In genomic region chr1:10867138-10867721, GRCh38 we compare ENCODE assay signal across 8 cellular contexts.
DNase-seq lines count a peak whose midpoint lies in the region; ATAC-seq and TF ChIP-seq lines count a peak whose summit lies in the region.

No MANE protein-coding gene starts in this region.

- H3K4me3 Mint-ChIP-seq in CD4-positive, alpha-beta memory T cell: peak overlapping the region in 4 of 8 donors; percentile 32 to 80 (median 67)

- POLR2A ChIA-PET in CD4-positive, alpha-beta memory T cell (lab: Charles Lee; ENCODE audit: partially characterized antibody): interaction anchor here (0.7 to 2.7 kb wide), 3 partner anchors 357 to 372 kb away, joined by 3 to 10 read pairs (median 7); no protein-coding TSS in a partner anchor
- POLR2A ChIA-PET in HEK293 (lab: Yijun Ruan, JAX): interaction anchor here (0.5 to 0.7 kb wide), 3 partner anchors 24 to 896 kb away, joined by 3 read pairs; no protein-coding TSS in a partner anchor

- no peaks in the 10 kb centered on the region for H3K9me3 ChIP-seq in CD4-positive, alpha-beta memory T cell (ENCODE audit: control insufficient read depth in 1 of 2, low read length in 2 of 2)
- no peaks in the 10 kb centered on the region for H3K9me3 ChIP-seq in HEK293 (ENCODE audit: control insufficient read depth, insufficient read depth, low read depth, low read length)
- H3K9me3 ChIP-seq in upper lobe of right lung: no peaks in the 10 kb centered on the region

- H3K4me1 Mint-ChIP-seq in CD4-positive, alpha-beta memory T cell: peaks cover 4 to 18% (median 12%) of the 10 kb centered on the region in 4 donors

- intact Hi-C loops in CD4-positive, alpha-beta memory T cell (cut with micrococcal nuclease): loop anchor here (1.0 to 2.0 kb wide), 5 partner anchors 74 to 436 kb away; partner anchors contain the start of gene CENPS
- intact Hi-C loops in posterior cingulate gyrus (cut with DNase I): loop anchor here (1.0 to 5.0 kb wide), 4 partner anchors 175 to 372 kb away; no protein-coding TSS in a partner anchor
- intact Hi-C loops in upper lobe of right lung (cut with DNase I): loop anchor here (10.0 kb wide), 1 partner anchor 362 kb away; no protein-coding TSS in a partner anchor

- H3K9me3 Mint-ChIP-seq in CD4-positive, alpha-beta memory T cell: no peaks in the 10 kb centered on the region

- peaks cover 13% of the 10 kb centered on the region for H3K4me1 ChIP-seq in CD4-positive, alpha-beta memory T cell (ENCODE audit: insufficient read depth, low read length)
- H3K4me1 ChIP-seq in HEK293 (ENCODE audit: control insufficient read depth, insufficient read depth, low read length) (no peaks in the 10 kb centered on the region), upper lobe of right lung (peaks cover 11% of the 10 kb centered on the region)

- peak overlapping the region in 1 of 2 donors; percentile 34 for H3K4me3 ChIP-seq in CD4-positive, alpha-beta memory T cell (ENCODE audit: low read length in 2 of 2)
- peak overlapping the region; percentile 45 for H3K4me3 ChIP-seq in HEK293 (ENCODE audit: low read depth, low read length)
- H3K4me3 ChIP-seq in upper lobe of right lung: peak overlapping the region; percentile 32

- peaks cover 26 to 55% of the 10 kb centered on the region in 2 donors for H3K27me3 Mint-ChIP-seq in CD4-positive, alpha-beta memory T cell

- ATAC-seq in upper lobe of right lung: peak; percentile 94
- ATAC-seq in GM21723 (IDR thresholded peaks at IDR 0.05; ENCODE audit: unreplicated experiment): no peak

- peaks cover 25% of the 10 kb centered on the region for H3K27me3 ChIP-seq in CD4-positive, alpha-beta memory T cell (ENCODE audit: insufficient read depth, low read length)
- H3K27me3 ChIP-seq in upper lobe of right lung: peaks cover 29% of the 10 kb centered on the region

- H3K27ac Mint-ChIP-seq in CD4-positive, alpha-beta memory T cell: peak overlapping the region in 1 of 7 donors; percentile 29

- CTCF ChIA-PET in CD4-positive, alpha-beta memory T cell (lab: Charles Lee; ENCODE audit: partially characterized antibody): interaction anchor here (0.5 to 4.9 kb wide), 5 partner anchors 305 to 372 kb away, joined by 3 to 45 read pairs (median 5); no protein-coding TSS in a partner anchor
- CTCF ChIA-PET in HEK293 (lab: Yijun Ruan, JAX): interaction anchor here (0.5 to 1.4 kb wide), 22 partner anchors 10 to 438 kb away, joined by 3 to 8 read pairs (median 4); no protein-coding TSS in a partner anchor

- H3K27ac ChIP-seq in CD4-positive, alpha-beta memory T cell (ENCODE audit: low read depth, low read length): no peak overlapping the region
- H3K27ac ChIP-seq in HEK293 (ENCODE audit: extremely low read depth, low read depth, low read length) (0 out of 2 replicates have a peak overlapping the region, but pooled peaks have one; percentile 24), upper lobe of right lung (no peak overlapping the region)

- H3K36me3 Mint-ChIP-seq in CD4-positive, alpha-beta memory T cell: no peaks in the 10 kb centered on the region

- H3K36me3 ChIP-seq in CD4-positive, alpha-beta memory T cell (ENCODE audit: insufficient read depth, low read length): no peaks in the 10 kb centered on the region
- H3K36me3 ChIP-seq in HEK293 (ENCODE audit: control insufficient read depth in 2 of 2, insufficient read depth in 1 of 2, low read length in 2 of 2): no peaks in the 10 kb centered on the region
- H3K36me3 ChIP-seq in upper lobe of right lung: no peaks in the 10 kb centered on the region

- TF ChIP-seq CTCF in HEK293 (tag by site-specific recombination; IDR thresholded peaks at IDR 0.05) (no peak), upper lobe of right lung (IDR thresholded peaks at IDR 0.05) (peak; percentile 58)

- peak; percentile 58 to 67 (median 61) for DNase-seq in CD4-positive, alpha-beta memory T cell
- DNase-seq in RPMI7951 (ENCODE audit: low read depth) (peak; percentile 26), glomerular visceral epithelial cell (ENCODE audit: extremely low spot score) (peak; percentile 60), posterior cingulate gyrus (peak; percentile 34 to 93 (median 48)), upper lobe of right lung (peak; percentile 83)
- DNase-seq in activated effector memory CD4-positive, alpha-beta T cell treated with anti-CD3 and anti-CD28 coated beads, Interleukin-2, amount 50 U/mL, for 16 hours: peak; percentile 87

TF ChIP-seq in HEK293, 187 proteins besides CTCF, POLR2A, EP300 and RAD21:
- TF ChIP-seq SP7 (tag by site-specific recombination; IDR thresholded peaks at IDR 0.05) (no peak), ZFHX2 (tag by site-specific recombination; conservative IDR thresholded peaks at IDR 0.05) (peak; percentile 58), ZSCAN30 (tag by site-specific recombination; IDR thresholded peaks at IDR 0.05) (peak; percentile 59; the same call in 1 of the 2 replicates), ZNF660 (tag by site-specific recombination; IDR thresholded peaks at IDR 0.05) (peak; percentile 45; the same call in 1 of the 2 replicates), ZNF324 (tag by site-specific recombination; IDR thresholded peaks at IDR 0.05) (no peak), ZNF398 (tag by site-specific recombination; IDR thresholded peaks at IDR 0.05) (peak; percentile 45; the same call in 1 of the 2 replicates), GLIS2 (tag by site-specific recombination; IDR thresholded peaks at IDR 0.05) (peak; percentile 28; the same call in 1 of the 2 replicates), FEZF1 (tag by site-specific recombination; IDR thresholded peaks at IDR 0.05) (no peak), ZBTB48 (tag by site-specific recombination; IDR thresholded peaks at IDR 0.05) (no peak; the same call in 1 of the 2 replicates), ZNF391 (tag by site-specific recombination; IDR thresholded peaks at IDR 0.05; ENCODE audit: borderline replicate concordance, low read depth) (no peak), SCRT2 (tag by site-specific recombination; IDR thresholded peaks at IDR 0.05) (no peak), ZBTB20 (tag by site-specific recombination; IDR thresholded peaks at IDR 0.05) (peak; percentile 68; the same call in 1 of the 2 replicates), SP2 (tag by site-specific recombination; IDR thresholded peaks at IDR 0.05) (peak; percentile 43), GLIS1 (tag by site-specific recombination; IDR thresholded peaks at IDR 0.05) (peak; percentile 30; the same call in 1 of the 2 replicates)
- TF ChIP-seq, protein P1, sequence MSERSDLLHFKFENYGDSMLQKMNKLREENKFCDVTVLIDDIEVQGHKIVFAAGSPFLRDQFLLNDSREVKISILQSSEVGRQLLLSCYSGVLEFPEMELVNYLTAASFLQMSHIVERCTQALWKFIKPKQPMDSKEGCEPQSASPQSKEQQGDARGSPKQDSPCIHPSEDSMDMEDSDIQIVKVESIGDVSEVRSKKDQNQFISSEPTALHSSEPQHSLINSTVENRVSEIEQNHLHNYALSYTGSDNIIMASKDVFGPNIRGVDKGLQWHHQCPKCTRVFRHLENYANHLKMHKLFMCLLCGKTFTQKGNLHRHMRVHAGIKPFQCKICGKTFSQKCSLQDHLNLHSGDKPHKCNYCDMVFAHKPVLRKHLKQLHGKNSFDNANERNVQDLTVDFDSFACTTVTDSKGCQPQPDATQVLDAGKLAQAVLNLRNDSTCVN (tag by site-specific recombination; optimal IDR thresholded peaks at IDR 0.05): peak; percentile 37
- TF ChIP-seq, protein P2, sequence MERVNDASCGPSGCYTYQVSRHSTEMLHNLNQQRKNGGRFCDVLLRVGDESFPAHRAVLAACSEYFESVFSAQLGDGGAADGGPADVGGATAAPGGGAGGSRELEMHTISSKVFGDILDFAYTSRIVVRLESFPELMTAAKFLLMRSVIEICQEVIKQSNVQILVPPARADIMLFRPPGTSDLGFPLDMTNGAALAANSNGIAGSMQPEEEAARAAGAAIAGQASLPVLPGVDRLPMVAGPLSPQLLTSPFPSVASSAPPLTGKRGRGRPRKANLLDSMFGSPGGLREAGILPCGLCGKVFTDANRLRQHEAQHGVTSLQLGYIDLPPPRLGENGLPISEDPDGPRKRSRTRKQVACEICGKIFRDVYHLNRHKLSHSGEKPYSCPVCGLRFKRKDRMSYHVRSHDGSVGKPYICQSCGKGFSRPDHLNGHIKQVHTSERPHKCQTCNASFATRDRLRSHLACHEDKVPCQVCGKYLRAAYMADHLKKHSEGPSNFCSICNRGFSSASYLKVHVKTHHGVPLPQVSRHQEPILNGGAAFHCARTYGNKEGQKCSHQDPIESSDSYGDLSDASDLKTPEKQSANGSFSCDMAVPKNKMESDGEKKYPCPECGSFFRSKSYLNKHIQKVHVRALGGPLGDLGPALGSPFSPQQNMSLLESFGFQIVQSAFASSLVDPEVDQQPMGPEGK (tag by site-specific recombination; IDR thresholded peaks at IDR 0.05): peak; percentile 68

Comparison
In these comparisons a context has a peak if more than half of its experiments do, and no peak if none do; other contexts are left out.
1. DNase-seq: peak in every context shown above with its lines; median percentile 87 in activated effector memory CD4-positive, alpha-beta T cell treated with anti-CD3 and anti-CD28 coated beads, Interleukin-2, amount 50 U/mL, for 16 hours; 83 in upper lobe of right lung; 61 in CD4-positive, alpha-beta memory T cell; 60 in glomerular visceral epithelial cell; 48 in posterior cingulate gyrus; 26 in RPMI7951.